In the genomic region with DNA sequence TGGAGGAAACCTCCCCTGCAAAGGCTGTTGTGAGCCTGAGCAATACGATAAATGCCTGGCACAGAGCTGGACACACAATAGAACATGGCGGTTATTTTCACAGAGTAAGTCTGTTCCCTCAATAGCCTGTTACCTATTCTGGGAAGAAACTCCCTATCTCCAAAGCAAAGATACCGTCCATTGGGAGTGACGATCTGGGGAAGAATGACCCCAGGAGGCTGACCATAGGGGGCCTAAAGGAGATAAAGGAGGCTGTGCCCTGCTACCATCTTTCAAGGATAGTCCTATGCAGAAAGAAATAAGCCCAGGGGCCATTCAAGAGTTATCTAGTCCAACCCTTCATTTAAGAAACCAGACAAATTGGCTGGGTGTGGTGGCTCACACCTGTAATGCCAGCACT, we compare ENCODE assay signal across 15 cellular contexts. TPM values are rescaled to one million over a fixed set of nuclear protein-coding genes. Genes with fewer than 3 reads are reported as not detected.
A peak's percentile ranks its signal among the peaks of the same experiment; 100 is the strongest.
DNase-seq lines count a peak whose midpoint lies in the region; ATAC-seq and TF ChIP-seq lines count a peak whose summit lies in the region.
"Had no signal": no experiment of that assay in that cellular context is flagged by ENCODE, and none has a peak within 500 bp of the region (broad histone marks: within the 10 kb centered on the region; RNA-seq: fewer than 3 reads in every experiment).

No MANE protein-coding gene starts in this region.

- peaks cover 18% of the 10 kb centered on the region for H3K4me1 Mint-ChIP-seq in T-helper 17 cell
- H3K4me1 Mint-ChIP-seq in activated CD8-positive, alpha-beta T cell treated with anti-CD3 and anti-CD28 coated beads for 36 hours (ENCODE audit: low read depth), result peaks cover 27% of the 10 kb centered on the region

- CTCF ChIA-PET in activated CD8-positive, alpha-beta T cell treated with anti-CD3 and anti-CD28 coated beads for 36 hours (lab: Charles Lee), result no interaction called here

- TF ChIP-seq CTCF in hepatocyte (IDR thresholded peaks at IDR 0.05; ENCODE audit: poor library complexity) (no peak), sigmoid colon (IDR thresholded peaks at IDR 0.05) (no peak)
- TF ChIP-seq CTCF in activated CD8-positive, alpha-beta T cell treated with anti-CD3 and anti-CD28 coated beads for 36 hours (IDR thresholded peaks at IDR 0.05), result no peak

- no peak overlapping the region for H3K4me3 Mint-ChIP-seq in T-helper 17 cell
- H3K4me3 Mint-ChIP-seq in activated CD8-positive, alpha-beta T cell treated with anti-CD3 and anti-CD28 coated beads for 36 hours, result no peak overlapping the region

- H3K79me2 ChIP-seq in hepatocyte, result no peaks in the 10 kb centered on the region

- H3K9me2 ChIP-seq in hepatocyte (replicated peaks; ENCODE audit: insufficient read depth), result no peaks in the 10 kb centered on the region

- WGBS in hepatocyte (ENCODE audit: low lambda C conversion rate, missing lambda C conversion rate), result 69% methylated on average over 4 of the region's 4 CpGs
- 94 to 96% methylated on average over 4 of the region's 4 CpGs for WGBS in sigmoid colon, 2 donors

- POLR2A ChIA-PET in activated CD8-positive, alpha-beta T cell treated with anti-CD3 and anti-CD28 coated beads for 36 hours (lab: Charles Lee), result no interaction called here

- ATAC-seq in T-helper 17 cell (no peak), HG03442 (IDR thresholded peaks at IDR 0.05; ENCODE audit: unreplicated experiment) (no peak)
- no peak for ATAC-seq in activated CD8-positive, alpha-beta T cell treated with anti-CD3 and anti-CD28 coated beads for 36 hours

- no peak overlapping the region for H3K4me3 ChIP-seq in BLaER1 treated with 17β-estradiol and CSF1 and Interleukin-3, amounts not matched to agents 10 nM and 100 nM
- H3K4me3 ChIP-seq in hepatocyte, result no peak overlapping the region
- no peak overlapping the region for H3K4me3 ChIP-seq in sigmoid colon

- H3K27me3 Mint-ChIP-seq in T-helper 17 cell, result peaks cover 16% of the 10 kb centered on the region
- H3K27me3 Mint-ChIP-seq in activated CD8-positive, alpha-beta T cell treated with anti-CD3 and anti-CD28 coated beads for 36 hours, result no peaks in the 10 kb centered on the region

- no peak for TF ChIP-seq POLR2A in sigmoid colon (IDR thresholded peaks at IDR 0.05)

- H3K9me3 ChIP-seq in BLaER1 treated with 17β-estradiol and CSF1 and Interleukin-3, amounts not matched to agents 10 nM and 100 nM (replicated peaks in 1 of 11), result no peaks in the 10 kb centered on the region
- H3K9me3 ChIP-seq in T-helper 17 cell (ENCODE audit: control insufficient read depth, low read length, poor library complexity, severe bottlenecking) (no peaks in the 10 kb centered on the region), hepatocyte (ENCODE audit: low read depth) (no peaks in the 10 kb centered on the region), sigmoid colon (no peaks in the 10 kb centered on the region)

- H3K4me1 ChIP-seq in BLaER1 treated with 17β-estradiol and CSF1 and Interleukin-3, amounts not matched to agents 10 nM and 100 nM, result peaks cover 42 to 56% (median 50%) of the 10 kb centered on the region in 10 experiments
- H3K4me1 ChIP-seq in hepatocyte (ENCODE audit: insufficient read depth), result peaks cover 6% of the 10 kb centered on the region
- peaks cover 0 to 29% (median 18%) of the 10 kb centered on the region in 4 donors for H3K4me1 ChIP-seq in sigmoid colon

- no peak overlapping the region for H2AFZ ChIP-seq in hepatocyte

- intact Hi-C loops in sigmoid colon (cut with DNase I), result no loop called here
- intact Hi-C loops in activated CD8-positive, alpha-beta T cell treated with anti-CD3 and anti-CD28 coated beads for 36 hours (cut with micrococcal nuclease), result no loop called here

- peaks cover 0 to 6% (median 0%) of the 10 kb centered on the region in 11 experiments; a peak in 3 of 22 replicates for H4K20me1 ChIP-seq in BLaER1 treated with 17β-estradiol and CSF1 and Interleukin-3, amounts not matched to agents 10 nM and 100 nM
- H4K20me1 ChIP-seq in hepatocyte (ENCODE audit: insufficient read depth, poor library complexity, severe bottlenecking), result no peaks in the 10 kb centered on the region

- peak overlapping the region; percentile 73 for H3K27ac Mint-ChIP-seq in T-helper 17 cell
- no peak overlapping the region for H3K27ac Mint-ChIP-seq in activated CD8-positive, alpha-beta T cell treated with anti-CD3 and anti-CD28 coated beads for 36 hours
- H3K27ac Mint-ChIP-seq: CD14-positive monocyte, IgD-negative memory B cell had no signal

- H3K9ac ChIP-seq in BLaER1 treated with 17β-estradiol and CSF1 and Interleukin-3, amounts not matched to agents 10 nM and 100 nM, result no peak overlapping the region

- H3K36me3 ChIP-seq in BLaER1 treated with 17β-estradiol and CSF1 and Interleukin-3, amounts not matched to agents 10 nM and 100 nM, result no peaks in the 10 kb centered on the region
- no peaks in the 10 kb centered on the region for H3K36me3 ChIP-seq in hepatocyte (replicated peaks; ENCODE audit: insufficient read depth, low read depth)
- no peaks in the 10 kb centered on the region for H3K36me3 ChIP-seq in sigmoid colon

- TF ChIP-seq EP300 in sigmoid colon (IDR thresholded peaks at IDR 0.05), result no peak

- peaks cover 2% of the 10 kb centered on the region for H3K36me3 Mint-ChIP-seq in T-helper 17 cell (ENCODE audit: low read depth)
- no peaks in the 10 kb centered on the region for H3K36me3 Mint-ChIP-seq in activated CD8-positive, alpha-beta T cell treated with anti-CD3 and anti-CD28 coated beads for 36 hours (ENCODE audit: low read depth)
- H3K36me3 Mint-ChIP-seq: CD14-positive monocyte, IgD-negative memory B cell had no signal

- H3K4me2 ChIP-seq in BLaER1 treated with 17β-estradiol and CSF1 and Interleukin-3, amounts not matched to agents 10 nM and 100 nM, result peak overlapping the region in 10 of 11 experiments; percentile 64 to 84 (median 76); a peak in 14 of 22 replicates
- H3K4me2 ChIP-seq in hepatocyte, result no peak overlapping the region

- DNase-seq in T-helper 17 cell (no peak), hepatocyte (ENCODE audit: low spot score) (no peak), sigmoid colon (no peak)
- DNase-seq in activated CD8-positive, alpha-beta T cell treated with anti-CD3 and anti-CD28 coated beads for 36 hours, result no peak
- DNase-seq in stimulated activated CD4-positive, alpha-beta T cell treated with anti-CD3 and anti-CD28 coated beads, Interleukin-2, amount 100 ng/mL, for 24 hours, result no peak
- DNase-seq: H7; Kasumi-1; NK-92 treated with Interleukin-12 subunit alpha and Interleukin-12 subunit beta, amount 100 ng/mL, for 24 hours; OCI-M1; RPMI8226; SIG-M5 had no signal

- H3K27ac ChIP-seq in BLaER1 treated with 17β-estradiol and CSF1 and Interleukin-3, amounts not matched to agents 10 nM and 100 nM, result no peak overlapping the region
- H3K27ac ChIP-seq in hepatocyte, result peak overlapping the region; percentile 63
- peak overlapping the region in 3 of 4 donors; percentile 68 to 74 (median 69) for H3K27ac ChIP-seq in sigmoid colon

- peaks cover 0 to 3% (median 0%) of the 10 kb centered on the region in 11 experiments; a peak in 7 of 22 replicates for H3K27me3 ChIP-seq in BLaER1 treated with 17β-estradiol and CSF1 and Interleukin-3, amounts not matched to agents 10 nM and 100 nM
- H3K27me3 ChIP-seq in hepatocyte (no peaks in the 10 kb centered on the region), sigmoid colon (no peaks in the 10 kb centered on the region)

- H3K9me3 Mint-ChIP-seq in activated CD8-positive, alpha-beta T cell treated with anti-CD3 and anti-CD28 coated beads for 36 hours, result no peaks in the 10 kb centered on the region

RNA-seq across cellular contexts. Expression of gene AXIN2, which starts 4.1 kb away (rescaled TPM):
- total RNA-seq in T-helper 17 cell (10 to 100 TPM; 28.4 to 31.6 TPM), hepatocyte (21.4 and 22.3 TPM in 2 replicates), sigmoid colon (10 to 100 TPM in 2 of 4 donors, 1 to 10 TPM in 2; 9.1 to 16.1 (median 12.5) TPM)
- polyA plus RNA-seq in hepatocyte (11.3 and 15.4 TPM in 2 replicates), sigmoid colon (10 to 100 TPM in 1 of 3 donors, 1 to 10 TPM in 2; 6.0 to 11.8 (median 9.0) TPM)
- total RNA-seq in activated CD8-positive, alpha-beta T cell treated with anti-CD3 and anti-CD28 coated beads for 36 hours, result 1 to 10 TPM in 1 of 2 experiments, under 1 TPM in 1; 0.69 to 1.0 TPM

Comparison
In these comparisons a context has a peak if more than half of its experiments do, and no peak if none do; other contexts are left out.
1. H3K27ac ChIP-seq: peak in hepatocyte (single experiment) and sigmoid colon (3 of 4); none in BLaER1 treated with 17β-estradiol and CSF1 and Interleukin-3, amounts not matched to agents 10 nM and 100 nM (0 of 11).
2. RNA of gene AXIN2, which starts 4.1 kb away (total RNA-seq): 28.4 to 31.6 TPM in T-helper 17 cell, 21.4 to 22.3 TPM in hepatocyte and 9.1 to 16.1 TPM in sigmoid colon; 0.69 to 1.0 TPM in activated CD8-positive, alpha-beta T cell treated with anti-CD3 and anti-CD28 coated beads for 36 hours; every median in the first group is over 4 times any median in the second.